Comparison of ENCODE assay signal across 21 cellular contexts in genomic region chr3:46667061-46667621, GRCh38. TPM values are rescaled to one million over a fixed set of nuclear protein-coding genes. Genes with fewer than 3 reads are reported as not detected.
DNase-seq lines count a peak whose midpoint lies in the region; ATAC-seq, FAIRE-seq and TF ChIP-seq lines count a peak whose summit lies in the region.
"Had no signal": no experiment of that assay in that cellular context is flagged by ENCODE, and none has a peak within 500 bp of the region (broad histone marks: within the 10 kb centered on the region; RNA-seq: fewer than 3 reads in every experiment).

No MANE protein-coding gene starts in this region.

- BruUV-seq in HepG2 (replicated peaks; lab: Mats Ljungman, UMichigan), result no TSS peak

- H3K27me3 ChIP-seq in right lobe of liver (no peaks in the 10 kb centered on the region), HepG2 (ENCODE audit: control insufficient read depth in 1 of 2, insufficient read depth in 2 of 2, low read length in 2 of 2) (peaks cover 1 to 27% of the 10 kb centered on the region in 2 experiments; a peak in 1 of 5 replicates), small intestine (ENCODE audit: control insufficient read depth in 2 of 2, insufficient read depth in 2 of 2, low read length in 2 of 2) (no peaks in the 10 kb centered on the region)
- H3K27me3 ChIP-seq: cardiac muscle cell, neutrophil had no signal

- no CpG with 5 or more reads among the region's 8 CpGs for WGBS in right lobe of liver (ENCODE audit: insufficient coverage, low coverage, low lambda C conversion rate, missing lambda C conversion rate)
- 0% methylated on average over 2 of the region's 8 CpGs for WGBS in HepG2 (ENCODE audit: low lambda C conversion rate)
- WGBS in small intestine, 3 donors, result 77 to 83% (median 79%) methylated on average over 8 of the region's 8 CpGs

- in situ Hi-C loops in HepG2 (cut with HindIII; ENCODE audit: extremely low pct_ligation_motif_present, low pct_unique_long_range_greater_than_20kb), result loop anchor here (10.0 kb wide), 1 partner anchor 182 kb away; no protein-coding TSS in a partner anchor

- FAIRE-seq in HepG2 (lab: Jason Lieb, UNC) (no peak), small intestine (lab: Jason Lieb, UNC) (no peak)
- FAIRE-seq: endometrium had no signal

- H3K4me1 ChIP-seq in right lobe of liver (peaks cover 0 to 13% (median 4%) of the 10 kb centered on the region in 4 donors), HepG2 (ENCODE audit: insufficient read depth, low read length) (no peaks in the 10 kb centered on the region), small intestine (ENCODE audit: control insufficient read depth in 2 of 2, insufficient read depth in 1 of 2, low read depth in 1 of 2, low read length in 1 of 2) (no peaks in the 10 kb centered on the region)
- H3K4me1 ChIP-seq: Caco-2 had no signal

- CTCF ChIA-PET in HepG2 (lab: Yijun Ruan, JAX; ENCODE audit: low intra/inter-chr PET ratio, low total read pairs), result no interaction called here

- no peak overlapping the region for H3K27ac Mint-ChIP-seq in natural killer cell treated with Interleukin-12 subunit alpha and Interleukin-12 subunit beta and Interleukin-15 and Interleukin-18, amount 100 ng/mL, for 72 hours
- H3K27ac Mint-ChIP-seq: activated B cell treated with CpG ODN at 0.5 μM for 24 hours; activated T-cell treated with anti-CD3 and anti-CD28 coated beads, Interleukin-2, amount 50 U/mL, for 24 hours; memory B cell had no signal

- H3K9me3 ChIP-seq in right lobe of liver (no peaks in the 10 kb centered on the region), HepG2 (ENCODE audit: low read length) (no peaks in the 10 kb centered on the region), small intestine (ENCODE audit: control insufficient read depth, low read depth) (no peaks in the 10 kb centered on the region)
- H3K9me3 ChIP-seq: Caco-2, neutrophil had no signal

- peak; percentile 14 to 43 (median 39) for DNase-seq in right lobe of liver
- DNase-seq in HepG2 (ENCODE audit: low spot score), result no peak
- no peak for DNase-seq in natural killer cell treated with Interleukin-12 subunit alpha and Interleukin-12 subunit beta and Interleukin-15 and Interleukin-18, amount 100 ng/mL, for 72 hours (ENCODE audit: low spot score)
- no peak for DNase-seq in foreskin melanocyte
- no peak for DNase-seq in superior temporal gyrus (ENCODE audit: extremely low spot score)
- no peak for DNase-seq in GOT3 (lab: John Stamatoyannopoulos, UW)
- DNase-seq in small intestine, result no peak
- DNase-seq: activated B cell treated with CpG ODN at 0.5 μM for 24 hours; foreskin fibroblast; stimulated activated naive CD4-positive, alpha-beta T cell treated with Interleukin-2 at 50 U/mL for 16 hours had no signal

- no peak overlapping the region for H3K4me2 ChIP-seq in HepG2 (ENCODE audit: low read depth, low read length)
- H3K4me2 ChIP-seq: smooth muscle cell had no signal

- H3K36me3 Mint-ChIP-seq in natural killer cell treated with Interleukin-12 subunit alpha and Interleukin-12 subunit beta and Interleukin-15 and Interleukin-18, amount 100 ng/mL, for 72 hours, result no peaks in the 10 kb centered on the region
- H3K36me3 Mint-ChIP-seq: memory B cell, T-cell had no signal

- H3K79me2 ChIP-seq in HepG2 (ENCODE audit: insufficient read depth, low read length), result no peaks in the 10 kb centered on the region

- no peaks in the 10 kb centered on the region for H3K9me3 Mint-ChIP-seq in natural killer cell treated with Interleukin-12 subunit alpha and Interleukin-12 subunit beta and Interleukin-15 and Interleukin-18, amount 100 ng/mL, for 72 hours
- H3K9me3 Mint-ChIP-seq: activated B cell treated with CpG ODN at 0.5 μM for 24 hours; activated T-cell treated with anti-CD3 and anti-CD28 coated beads, Interleukin-2, amount 50 U/mL, for 24 hours; memory B cell; T-cell had no signal

- TF ChIP-seq RAD21 in HepG2 (CRISPR knock-in tag; IDR thresholded peaks at IDR 0.05), result no peak

- H4K20me1 ChIP-seq in HepG2 (ENCODE audit: insufficient read depth, low read length), result no peaks in the 10 kb centered on the region

- H3K4me1 Mint-ChIP-seq in natural killer cell treated with Interleukin-12 subunit alpha and Interleukin-12 subunit beta and Interleukin-15 and Interleukin-18, amount 100 ng/mL, for 72 hours (ENCODE audit: low read depth in 2 of 2), result no peaks in the 10 kb centered on the region
- H3K4me1 Mint-ChIP-seq: activated B cell treated with CpG ODN at 0.5 μM for 24 hours, memory B cell had no signal

- H3K36me3 ChIP-seq in right lobe of liver, result no peaks in the 10 kb centered on the region
- H3K36me3 ChIP-seq in HepG2 (replicated peaks in 1 of 2; ENCODE audit: control insufficient read depth in 1 of 2, insufficient read depth in 2 of 2, low read length in 2 of 2), result no peaks in the 10 kb centered on the region
- H3K36me3 ChIP-seq in small intestine (ENCODE audit: control insufficient read depth in 2 of 2, insufficient read depth in 2 of 2, low read length in 2 of 2), result no peaks in the 10 kb centered on the region
- H3K36me3 ChIP-seq: cardiac muscle cell, neutrophil had no signal

- no peak overlapping the region for H3K27ac ChIP-seq in right lobe of liver
- H3K27ac ChIP-seq in HepG2 (ENCODE audit: extremely low read length, insufficient read depth, low read length), result no peak overlapping the region
- H3K27ac ChIP-seq in small intestine (ENCODE audit: low read depth in 1 of 2, low read length in 1 of 2), result no peak overlapping the region
- H3K27ac ChIP-seq: cardiac muscle cell, neutrophil had no signal

- H3K4me3 ChIP-seq in right lobe of liver, result no peak overlapping the region
- H3K4me3 ChIP-seq in HepG2 (replicated peaks in 1 of 3; ENCODE audit: insufficient read depth in 1 of 3, low read depth in 2 of 3, low read length in 3 of 3), result no peak overlapping the region
- H3K4me3 ChIP-seq in small intestine (ENCODE audit: low read depth in 1 of 2, low read length in 2 of 2), result no peak overlapping the region
- H3K4me3 ChIP-seq: cardiac muscle cell, smooth muscle cell had no signal

- TF ChIP-seq CTCF in right lobe of liver (IDR thresholded peaks at IDR 0.05) (no peak), HepG2 (CRISPR knock-in tag; IDR thresholded peaks at IDR 0.05) (no peak)

- H3K9ac ChIP-seq in HepG2 (ENCODE audit: insufficient read depth, low read depth, low read length), result no peak overlapping the region

- no peak for TF ChIP-seq POLR2A in right lobe of liver (IDR thresholded peaks at IDR 0.05)
- no peak for TF ChIP-seq POLR2A in HepG2 (IDR thresholded peaks at IDR 0.05; ENCODE audit: insufficient read depth in 1 of 2, low read depth in 2 of 2, low read length in 2 of 2)

- intact Hi-C loops in right lobe of liver (cut with DNase I), result no loop called here
- intact Hi-C loops in HepG2 (cut with micrococcal nuclease; ENCODE audit: unreplicated experiment), result no loop called here

- H3K4me3 Mint-ChIP-seq in natural killer cell treated with Interleukin-12 subunit alpha and Interleukin-12 subunit beta and Interleukin-15 and Interleukin-18, amount 100 ng/mL, for 72 hours, result no peak overlapping the region
- H3K4me3 Mint-ChIP-seq: activated B cell treated with CpG ODN at 0.5 μM for 24 hours; activated T-cell treated with anti-CD3 and anti-CD28 coated beads, Interleukin-2, amount 50 U/mL, for 24 hours; memory B cell; T-cell had no signal

- no peak for TF ChIP-seq EP300 in HepG2 (IDR thresholded peaks at IDR 0.05; ENCODE audit: low read depth in 2 of 2, low read length in 2 of 2)
- TF ChIP-seq EP300 in HepG2 (CRISPR knock-in tag; IDR thresholded peaks at IDR 0.05; ENCODE audit: borderline replicate concordance), result no peak

- POLR2A ChIA-PET in HepG2 (lab: Yijun Ruan, JAX), result no interaction called here

- ATAC-seq in right lobe of liver, result no peak
- no peak for ATAC-seq in HepG2
- ATAC-seq in esophagus mucosa, result peak; percentile 13
- peak; percentile 1 to 5 for ATAC-seq in natural killer cell treated with Interleukin-12 subunit alpha and Interleukin-12 subunit beta and Interleukin-15 and Interleukin-18, amount 100 ng/mL, for 72 hours
- ATAC-seq: Panc1, T-cell had no signal

- no peaks in the 10 kb centered on the region for H3K27me3 Mint-ChIP-seq in natural killer cell treated with Interleukin-12 subunit alpha and Interleukin-12 subunit beta and Interleukin-15 and Interleukin-18, amount 100 ng/mL, for 72 hours
- H3K27me3 Mint-ChIP-seq: activated T-cell treated with anti-CD3 and anti-CD28 coated beads, Interleukin-2, amount 50 U/mL, for 24 hours had no signal

- H2AFZ ChIP-seq in HepG2 (ENCODE audit: low read length), result no peak overlapping the region

RNA-seq across cellular contexts. Expression of gene ALS2CL, which starts 26.3 kb away (rescaled TPM):
- total RNA-seq in right lobe of liver (10 to 100 TPM; 12.3 to 19.1 (median 15.9) TPM), HepG2 (2016; rRNA removed; fragmentation: Illumina TruSeq; extraction: Trizol) (not detected in 2 replicates), esophagus mucosa (55.7 TPM)
- not detected in 2 replicates for total RNA-seq in HepG2 (2016; cell fraction: cytosol; rRNA removed; fragmentation: Illumina TruSeq; extraction: Trizol; ENCODE audit: low read depth)
- not detected in 2 replicates for total RNA-seq in HepG2 (2016; cell fraction: insoluble cytoplasmic fraction; rRNA removed; fragmentation: Illumina TruSeq; extraction: Trizol)
- total RNA-seq in HepG2 (2016; cell fraction: membrane; rRNA removed; fragmentation: Illumina TruSeq; extraction: Trizol), result not detected in 2 replicates
- total RNA-seq in HepG2 (2016; cell fraction: nucleus; rRNA removed; fragmentation: Illumina TruSeq; extraction: Trizol), result not detected in 2 replicates
- polyA plus RNA-seq in HepG2 (2011; rRNA removed) (not detected in 2 replicates), small intestine (10 to 100 TPM; 11.8 to 100.0 (median 58.6) TPM)
- not detected in 2 replicates for polyA plus RNA-seq in HepG2 (2011; cell fraction: cytosol; rRNA removed)
- polyA plus RNA-seq in HepG2 (2011; cell fraction: nucleus; rRNA removed), result 0.03 TPM in 1 of 2 replicates, not detected in the other
- not detected in 2 replicates for polyA plus RNA-seq in HepG2 (2012)
- not detected in 2 replicates for polyA plus RNA-seq in HepG2 (2016; cell fraction: cytosol; fragmentation: Illumina TruSeq; extraction: Trizol; ENCODE audit: low read depth)
- polyA plus RNA-seq in HepG2 (2016; cell fraction: insoluble cytoplasmic fraction; fragmentation: Illumina TruSeq; extraction: Trizol; ENCODE audit: low read depth), result not detected in 2 replicates
- polyA plus RNA-seq in HepG2 (2016; cell fraction: membrane; fragmentation: Illumina TruSeq; extraction: Trizol; ENCODE audit: low read depth), result not detected in 2 replicates
- not detected in 2 replicates for polyA plus RNA-seq in HepG2 (2016; cell fraction: nucleus; fragmentation: Illumina TruSeq; extraction: Trizol; ENCODE audit: insufficient read depth, low read depth)
- 20.4 TPM in 1 of 2 replicates, not detected in the other for polyA minus RNA-seq in HepG2 (2011; rRNA and poly(A)+ RNA removed; ENCODE audit: low replicate concordance)
- polyA minus RNA-seq in HepG2 (2011; cell fraction: cytosol; rRNA and poly(A)+ RNA removed), result 0.20 TPM in 1 of 2 replicates, not detected in the other
- polyA minus RNA-seq in HepG2 (2011; cell fraction: nucleus; rRNA and poly(A)+ RNA removed), result not detected in 2 replicates
- total RNA-seq in natural killer cell treated with Interleukin-12 subunit alpha and Interleukin-12 subunit beta and Interleukin-15 and Interleukin-18, amount 100 ng/mL, for 72 hours, result under 1 TPM in 1 of 2 donors, not detected in 1; 0.11 TPM

RNA-seq across cellular contexts. Expression of gene TMIE, which starts 34.1 kb away (rescaled TPM):
- total RNA-seq in right lobe of liver (under 1 TPM; 0.21 to 0.79 (median 0.34) TPM), HepG2 (2016; rRNA removed; fragmentation: Illumina TruSeq; extraction: Trizol) (not detected in 2 replicates), esophagus mucosa (1.6 TPM)
- total RNA-seq in HepG2 (2016; cell fraction: cytosol; rRNA removed; fragmentation: Illumina TruSeq; extraction: Trizol; ENCODE audit: low read depth), result not detected in 2 replicates
- total RNA-seq in HepG2 (2016; cell fraction: insoluble cytoplasmic fraction; rRNA removed; fragmentation: Illumina TruSeq; extraction: Trizol), result not detected in 2 replicates
- not detected in 2 replicates for total RNA-seq in HepG2 (2016; cell fraction: membrane; rRNA removed; fragmentation: Illumina TruSeq; extraction: Trizol)
- total RNA-seq in HepG2 (2016; cell fraction: nucleus; rRNA removed; fragmentation: Illumina TruSeq; extraction: Trizol), result not detected in 2 replicates
- polyA plus RNA-seq in HepG2 (2011; rRNA removed) (not detected in 2 replicates), small intestine (under 1 TPM in 1 of 3 donors, not detected in 2; 0.70 TPM)
- polyA plus RNA-seq in HepG2 (2011; cell fraction: cytosol; rRNA removed), result not detected in 2 replicates
- not detected in 2 replicates for polyA plus RNA-seq in HepG2 (2011; cell fraction: nucleus; rRNA removed)
- not detected in 2 replicates for polyA plus RNA-seq in HepG2 (2012)
- polyA plus RNA-seq in HepG2 (2016; cell fraction: cytosol; fragmentation: Illumina TruSeq; extraction: Trizol; ENCODE audit: low read depth), result not detected in 2 replicates
- not detected in 2 replicates for polyA plus RNA-seq in HepG2 (2016; cell fraction: insoluble cytoplasmic fraction; fragmentation: Illumina TruSeq; extraction: Trizol; ENCODE audit: low read depth)
- polyA plus RNA-seq in HepG2 (2016; cell fraction: membrane; fragmentation: Illumina TruSeq; extraction: Trizol; ENCODE audit: low read depth), result not detected in 2 replicates
- polyA plus RNA-seq in HepG2 (2016; cell fraction: nucleus; fragmentation: Illumina TruSeq; extraction: Trizol; ENCODE audit: insufficient read depth, low read depth), result not detected in 2 replicates
- polyA minus RNA-seq in HepG2 (2011; rRNA and poly(A)+ RNA removed; ENCODE audit: low replicate concordance), result 0.14 TPM in 1 of 2 replicates, not detected in the other
- not detected in 2 replicates for polyA minus RNA-seq in HepG2 (2011; cell fraction: cytosol; rRNA and poly(A)+ RNA removed)
- polyA minus RNA-seq in HepG2 (2011; cell fraction: nucleus; rRNA and poly(A)+ RNA removed), result not detected in 2 replicates
- total RNA-seq in natural killer cell treated with Interleukin-12 subunit alpha and Interleukin-12 subunit beta and Interleukin-15 and Interleukin-18, amount 100 ng/mL, for 72 hours, result not detected
- total RNA-seq: Caco-2 had no signal
- polyA plus RNA-seq: AG04450 had no signal

RNA-seq across cellular contexts. Expression of gene PRSS50, which starts 50.5 kb away (rescaled TPM):
- total RNA-seq in right lobe of liver (under 1 TPM in 4 of 6 experiments, not detected in 2; 0.07 to 0.42 (median 0.13) TPM), HepG2 (2016; rRNA removed; fragmentation: Illumina TruSeq; extraction: Trizol) (not detected in 2 replicates), esophagus mucosa (not detected)
- total RNA-seq in HepG2 (2016; cell fraction: cytosol; rRNA removed; fragmentation: Illumina TruSeq; extraction: Trizol; ENCODE audit: low read depth), result not detected in 2 replicates
- total RNA-seq in HepG2 (2016; cell fraction: insoluble cytoplasmic fraction; rRNA removed; fragmentation: Illumina TruSeq; extraction: Trizol), result not detected in 2 replicates
- total RNA-seq in HepG2 (2016; cell fraction: membrane; rRNA removed; fragmentation: Illumina TruSeq; extraction: Trizol), result not detected in 2 replicates
- not detected in 2 replicates for total RNA-seq in HepG2 (2016; cell fraction: nucleus; rRNA removed; fragmentation: Illumina TruSeq; extraction: Trizol)
- polyA plus RNA-seq in HepG2 (2011; rRNA removed) (not detected in 2 replicates), small intestine (under 1 TPM in 1 of 3 donors, not detected in 2; 0.01 TPM)
- not detected in 2 replicates for polyA plus RNA-seq in HepG2 (2011; cell fraction: cytosol; rRNA removed)
- not detected in 2 replicates for polyA plus RNA-seq in HepG2 (2011; cell fraction: nucleus; rRNA removed)
- polyA plus RNA-seq in HepG2 (2012), result not detected in 2 replicates
- polyA plus RNA-seq in HepG2 (2016; cell fraction: cytosol; fragmentation: Illumina TruSeq; extraction: Trizol; ENCODE audit: low read depth), result not detected in 2 replicates
- polyA plus RNA-seq in HepG2 (2016; cell fraction: insoluble cytoplasmic fraction; fragmentation: Illumina TruSeq; extraction: Trizol; ENCODE audit: low read depth), result not detected in 2 replicates
- polyA plus RNA-seq in HepG2 (2016; cell fraction: membrane; fragmentation: Illumina TruSeq; extraction: Trizol; ENCODE audit: low read depth), result not detected in 2 replicates
- not detected in 2 replicates for polyA plus RNA-seq in HepG2 (2016; cell fraction: nucleus; fragmentation: Illumina TruSeq; extraction: Trizol; ENCODE audit: insufficient read depth, low read depth)
- not detected in 2 replicates for polyA minus RNA-seq in HepG2 (2011; rRNA and poly(A)+ RNA removed; ENCODE audit: low replicate concordance)
- not detected in 2 replicates for polyA minus RNA-seq in HepG2 (2011; cell fraction: cytosol; rRNA and poly(A)+ RNA removed)
- not detected in 2 replicates for polyA minus RNA-seq in HepG2 (2011; cell fraction: nucleus; rRNA and poly(A)+ RNA removed)
- total RNA-seq in natural killer cell treated with Interleukin-12 subunit alpha and Interleukin-12 subunit beta and Interleukin-15 and Interleukin-18, amount 100 ng/mL, for 72 hours, result not detected
- total RNA-seq: activated B cell treated with CpG ODN at 0.5 μM for 24 hours, Caco-2, T-cell had no signal
- polyA plus RNA-seq: AG04450 had no signal

RNA-seq across cellular contexts. Expression of gene FAM240A, which starts 54.8 kb away (rescaled TPM):
- total RNA-seq in right lobe of liver (not detected), HepG2 (2016; rRNA removed; fragmentation: Illumina TruSeq; extraction: Trizol) (not detected in 2 replicates), esophagus mucosa (not detected)
- total RNA-seq in HepG2 (2016; cell fraction: cytosol; rRNA removed; fragmentation: Illumina TruSeq; extraction: Trizol; ENCODE audit: low read depth), result not detected in 2 replicates
- total RNA-seq in HepG2 (2016; cell fraction: insoluble cytoplasmic fraction; rRNA removed; fragmentation: Illumina TruSeq; extraction: Trizol), result not detected in 2 replicates
- not detected in 2 replicates for total RNA-seq in HepG2 (2016; cell fraction: membrane; rRNA removed; fragmentation: Illumina TruSeq; extraction: Trizol)
- total RNA-seq in HepG2 (2016; cell fraction: nucleus; rRNA removed; fragmentation: Illumina TruSeq; extraction: Trizol), result not detected in 2 replicates
- polyA plus RNA-seq in HepG2 (2011; rRNA removed) (not detected in 2 replicates), small intestine (not detected)
- polyA plus RNA-seq in HepG2 (2011; cell fraction: cytosol; rRNA removed), result not detected in 2 replicates
- polyA plus RNA-seq in HepG2 (2011; cell fraction: nucleus; rRNA removed), result not detected in 2 replicates
- not detected in 2 replicates for polyA plus RNA-seq in HepG2 (2012)
- polyA plus RNA-seq in HepG2 (2016; cell fraction: cytosol; fragmentation: Illumina TruSeq; extraction: Trizol; ENCODE audit: low read depth), result not detected in 2 replicates
- not detected in 2 replicates for polyA plus RNA-seq in HepG2 (2016; cell fraction: insoluble cytoplasmic fraction; fragmentation: Illumina TruSeq; extraction: Trizol; ENCODE audit: low read depth)
- not detected in 2 replicates for polyA plus RNA-seq in HepG2 (2016; cell fraction: membrane; fragmentation: Illumina TruSeq; extraction: Trizol; ENCODE audit: low read depth)
- polyA plus RNA-seq in HepG2 (2016; cell fraction: nucleus; fragmentation: Illumina TruSeq; extraction: Trizol; ENCODE audit: insufficient read depth, low read depth), result not detected in 2 replicates
- polyA minus RNA-seq in HepG2 (2011; rRNA and poly(A)+ RNA removed; ENCODE audit: low replicate concordance), result not detected in 2 replicates
- polyA minus RNA-seq in HepG2 (2011; cell fraction: cytosol; rRNA and poly(A)+ RNA removed), result not detected in 2 replicates
- not detected in 2 replicates for polyA minus RNA-seq in HepG2 (2011; cell fraction: nucleus; rRNA and poly(A)+ RNA removed)
- not detected for total RNA-seq in natural killer cell treated with Interleukin-12 subunit alpha and Interleukin-12 subunit beta and Interleukin-15 and Interleukin-18, amount 100 ng/mL, for 72 hours
- total RNA-seq: activated B cell treated with CpG ODN at 0.5 μM for 24 hours, Caco-2, cardiac muscle cell, smooth muscle cell, T-cell had no signal
- polyA plus RNA-seq: AG04450, cardiac muscle cell, smooth muscle cell had no signal

Comparison
In these comparisons a context has a peak if more than half of its experiments do, and no peak if none do; other contexts are left out.
1. DNase-seq: peak in right lobe of liver (3 of 3); none in HepG2 (single experiment), natural killer cell treated with Interleukin-12 subunit alpha and Interleukin-12 subunit beta and Interleukin-15 and Interleukin-18, amount 100 ng/mL, for 72 hours (single experiment), foreskin melanocyte (single experiment), superior temporal gyrus (single experiment), GOT3 (single experiment) and small intestine (single experiment).
2. RNA of gene ALS2CL, which starts 26.3 kb away (total RNA-seq): 55.7 TPM in esophagus mucosa (single experiment) and 12.3 to 19.1 TPM in right lobe of liver; 0.11 TPM in natural killer cell treated with Interleukin-12 subunit alpha and Interleukin-12 subunit beta and Interleukin-15 and Interleukin-18, amount 100 ng/mL, for 72 hours and not detected in HepG2; every median in the first group is over 10 times any median in the second.
3. ATAC-seq: peak in esophagus mucosa (single experiment) and natural killer cell treated with Interleukin-12 subunit alpha and Interleukin-12 subunit beta and Interleukin-15 and Interleukin-18, amount 100 ng/mL, for 72 hours (2 of 2); none in right lobe of liver (0 of 4) and HepG2 (single experiment).